Comparison of ENCODE assay signal across 1 cellular context in the genomic region with DNA sequence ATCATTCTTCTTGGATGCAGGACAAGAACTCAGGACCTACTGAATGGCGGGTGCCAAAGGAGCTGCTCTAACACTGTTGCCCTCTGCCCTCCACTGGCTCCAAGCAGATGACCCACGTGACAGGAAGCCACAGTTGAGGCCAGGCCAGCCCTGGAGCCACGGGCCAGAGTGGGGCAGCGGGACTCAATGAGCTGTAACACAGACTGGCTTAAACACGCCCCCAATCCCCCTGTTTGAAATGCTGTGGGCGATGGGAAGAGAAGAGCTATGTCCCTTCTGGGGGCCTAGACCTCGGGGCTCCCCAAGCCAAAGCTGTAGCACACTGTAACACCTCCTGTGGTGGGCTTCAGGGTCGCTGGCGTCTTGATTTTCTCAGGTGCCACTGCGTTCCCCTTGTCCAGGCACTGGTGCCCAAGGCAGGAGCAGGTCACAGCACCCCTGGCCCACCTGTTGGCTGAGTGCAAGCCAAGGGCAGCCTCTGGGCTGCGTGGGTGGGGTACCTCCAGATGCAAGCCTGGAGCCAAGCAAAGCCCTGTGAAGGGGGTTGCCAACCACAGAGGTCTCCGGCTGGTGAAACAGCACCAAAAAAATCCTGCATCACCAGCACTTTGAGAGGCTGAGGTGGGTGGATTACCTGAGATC.
TF ChIP-seq lines count a peak whose summit lies in the region.

No MANE protein-coding gene starts in this region.

TF ChIP-seq in endothelial cell of umbilical vein, 7 proteins besides CTCF, POLR2A, EP300 and RAD21:
- TF ChIP-seq FOS (IDR thresholded peaks at IDR 0.05; ENCODE audit: borderline replicate concordance, insufficient read depth, low read length) (no peak), EZH2 (IDR thresholded peaks at IDR 0.05; ENCODE audit: borderline replicate concordance, low read depth, low read length, severe bottlenecking) (no peak), JUN (IDR thresholded peaks at IDR 0.05; ENCODE audit: borderline replicate concordance, insufficient read depth, insufficient read length, low read depth) (no peak), POLR2AphosphoS5 (IDR thresholded peaks at IDR 0.05; ENCODE audit: insufficient read depth, low read depth, low read length) (no peak), GATA2 (IDR thresholded peaks at IDR 0.05; ENCODE audit: insufficient read depth, insufficient read length, low read depth, low read length) (no peak), MYC (IDR thresholded peaks at IDR 0.05; ENCODE audit: low read depth, low read length) (no peak)
- TF ChIP-seq, protein P1, sequence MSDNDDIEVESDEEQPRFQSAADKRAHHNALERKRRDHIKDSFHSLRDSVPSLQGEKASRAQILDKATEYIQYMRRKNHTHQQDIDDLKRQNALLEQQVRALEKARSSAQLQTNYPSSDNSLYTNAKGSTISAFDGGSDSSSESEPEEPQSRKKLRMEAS (IDR thresholded peaks at IDR 0.05; ENCODE audit: insufficient read depth, insufficient read length), result no peak
